19 cellular contexts compared by ENCODE assay signal in genomic region chr6:79404261-79404660, GRCh38.
"Had no signal": no experiment of that assay in that cellular context is flagged by ENCODE, and none has a peak within 500 bp of the region (broad histone marks: within the 10 kb centered on the region; RNA-seq: fewer than 3 reads in every experiment).

No MANE protein-coding gene starts in this region.

- H3K36me3 ChIP-seq: spleen, tibial nerve, uterus had no signal

- H3K4me1 Mint-ChIP-seq: activated CD4-positive, alpha-beta T cell treated with anti-CD3 and anti-CD28 coated beads for 36 hours; activated naive CD8-positive, alpha-beta T cell treated with anti-CD3 and anti-CD28 coated beads, Interleukin-2, amount 10 ng/mL, durations not matched to agents 7 days and 5 days; immature natural killer cell had no signal

- H3K9me3 ChIP-seq: spleen, tibial nerve, uterus had no signal

- FAIRE-seq: colon, frontal cortex, TTC549 had no signal

- H3K27ac Mint-ChIP-seq: activated CD4-positive, alpha-beta memory T cell treated with anti-CD3 and anti-CD28 coated beads for 36 hours; activated CD4-positive, alpha-beta T cell treated with anti-CD3 and anti-CD28 coated beads for 36 hours; activated naive CD8-positive, alpha-beta T cell treated with anti-CD3 and anti-CD28 coated beads, Interleukin-2, amount 10 ng/mL, durations not matched to agents 7 days and 5 days; immature natural killer cell; natural killer cell treated with Interleukin-12 subunit alpha and Interleukin-12 subunit beta and Interleukin-15 and Interleukin-18, amount 100 ng/mL, for 72 hours had no signal

- H3K9me3 Mint-ChIP-seq: activated CD4-positive, alpha-beta memory T cell treated with anti-CD3 and anti-CD28 coated beads for 36 hours; activated naive CD8-positive, alpha-beta T cell treated with anti-CD3 and anti-CD28 coated beads, Interleukin-2, amount 10 ng/mL, durations not matched to agents 7 days and 5 days; natural killer cell treated with Interleukin-12 subunit alpha and Interleukin-12 subunit beta and Interleukin-15 and Interleukin-18, amount 100 ng/mL, for 72 hours had no signal

- DNase-seq: activated CD4-positive, alpha-beta memory T cell treated with anti-CD3 and anti-CD28 coated beads for 36 hours; activated CD4-positive, alpha-beta T cell treated with anti-CD3 and anti-CD28 coated beads for 36 hours; activated naive CD4-positive, alpha-beta T cell; activated naive CD8-positive, alpha-beta T cell treated with anti-CD3 and anti-CD28 coated beads, Interleukin-2, amount 10 ng/mL, durations not matched to agents 7 days and 5 days; activated T-cell treated with anti-CD3 and anti-CD28 coated beads for 4 hours; amygdala; dorsolateral prefrontal cortex; erythroblast; immature natural killer cell; occipital lobe; retina; spleen; stimulated activated naive CD8-positive, alpha-beta T cell treated with anti-CD3 and anti-CD28 coated beads, Interleukin-15, Interleukin-2, amounts not matched to agents 100 U/mL and 50 U/mL, for 24 hours; uterus had no signal

- H3K4me1 ChIP-seq: spleen, tibial nerve, uterus had no signal

- H3K27me3 Mint-ChIP-seq: activated CD4-positive, alpha-beta memory T cell treated with anti-CD3 and anti-CD28 coated beads for 36 hours; activated CD4-positive, alpha-beta T cell treated with anti-CD3 and anti-CD28 coated beads for 36 hours; activated naive CD8-positive, alpha-beta T cell treated with anti-CD3 and anti-CD28 coated beads, Interleukin-2, amount 10 ng/mL, durations not matched to agents 7 days and 5 days; natural killer cell treated with Interleukin-12 subunit alpha and Interleukin-12 subunit beta and Interleukin-15 and Interleukin-18, amount 100 ng/mL, for 72 hours had no signal

- H3K27me3 ChIP-seq: dorsolateral prefrontal cortex, spleen, tibial nerve, uterus had no signal

- H3K36me3 Mint-ChIP-seq: activated CD4-positive, alpha-beta memory T cell treated with anti-CD3 and anti-CD28 coated beads for 36 hours; activated naive CD8-positive, alpha-beta T cell treated with anti-CD3 and anti-CD28 coated beads, Interleukin-2, amount 10 ng/mL, durations not matched to agents 7 days and 5 days; immature natural killer cell; natural killer cell treated with Interleukin-12 subunit alpha and Interleukin-12 subunit beta and Interleukin-15 and Interleukin-18, amount 100 ng/mL, for 72 hours had no signal

- H3K4me3 ChIP-seq: dorsolateral prefrontal cortex, spleen, tibial nerve, uterus had no signal

- H3K4me3 Mint-ChIP-seq: activated CD4-positive, alpha-beta memory T cell treated with anti-CD3 and anti-CD28 coated beads for 36 hours; activated CD4-positive, alpha-beta T cell treated with anti-CD3 and anti-CD28 coated beads for 36 hours; activated naive CD8-positive, alpha-beta T cell treated with anti-CD3 and anti-CD28 coated beads, Interleukin-2, amount 10 ng/mL, durations not matched to agents 7 days and 5 days; immature natural killer cell; natural killer cell treated with Interleukin-12 subunit alpha and Interleukin-12 subunit beta and Interleukin-15 and Interleukin-18, amount 100 ng/mL, for 72 hours had no signal

- ATAC-seq: activated CD4-positive, alpha-beta T cell treated with anti-CD3 and anti-CD28 coated beads for 36 hours; natural killer cell treated with Interleukin-12 subunit alpha and Interleukin-12 subunit beta and Interleukin-15 and Interleukin-18, amount 100 ng/mL, for 72 hours; stimulated activated naive CD8-positive, alpha-beta T cell treated with anti-CD3 and anti-CD28 coated beads, Interleukin-15, Interleukin-2, amounts not matched to agents 100 U/mL and 50 U/mL, for 24 hours had no signal

- H3K27ac ChIP-seq: spleen, tibial nerve, uterus had no signal
